8 cellular contexts compared by ENCODE assay signal in the genomic region with DNA sequence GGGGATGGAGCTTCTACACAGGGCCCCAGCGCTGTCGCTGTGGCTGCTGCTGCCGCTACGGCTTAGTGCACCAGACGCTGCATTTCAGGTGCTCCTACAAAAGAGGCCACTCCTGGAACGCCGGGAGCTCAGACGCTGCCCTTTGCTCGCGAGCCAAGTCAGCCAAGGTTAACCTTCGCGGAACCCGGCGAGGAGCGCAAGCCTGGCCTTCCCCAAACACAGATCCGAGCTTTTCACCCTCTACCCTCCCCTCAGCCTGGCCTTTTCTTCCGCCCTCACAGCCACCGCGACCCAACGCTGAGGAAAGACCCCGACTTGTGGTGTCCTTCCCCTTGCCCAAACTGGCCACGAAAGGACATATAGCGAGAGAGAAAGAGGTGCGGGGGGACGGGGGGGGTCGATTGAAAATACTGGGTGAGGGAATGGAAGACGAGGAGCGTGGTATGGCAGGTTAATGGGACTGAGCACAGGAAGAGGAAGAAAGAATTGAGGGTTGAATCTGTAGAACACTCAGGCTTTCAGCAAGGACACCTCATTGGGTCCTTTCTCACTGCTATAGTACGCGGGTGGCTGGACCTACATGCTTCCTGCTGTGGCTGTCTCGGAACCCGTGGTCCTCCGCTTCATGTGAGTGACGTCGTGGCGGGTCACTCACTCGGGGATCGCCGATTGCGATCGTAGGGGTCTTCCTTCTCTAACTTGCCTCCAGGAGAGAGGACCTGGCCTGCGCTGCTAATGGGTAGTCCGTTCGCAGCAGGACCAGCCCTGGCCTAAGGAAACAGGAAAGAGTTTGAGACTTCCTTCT. TPM values are rescaled to one million over a fixed set of nuclear protein-coding genes. Genes with fewer than 3 reads are reported as not detected.
A peak's percentile ranks its signal among the peaks of the same experiment; 100 is the strongest.
DNase-seq lines count a peak whose midpoint lies in the region; ATAC-seq and TF ChIP-seq lines count a peak whose summit lies in the region.

A gene (plus strand): TSS at position 583 of the 805 bp plus-strand sequence. CDS start 8,460 bp downstream, outside the sequence.
A gene (minus strand): TSS at position 242 of the 805 bp plus-strand sequence. CDS start 7,249 bp downstream, outside the sequence.

- DNase-seq in EH (ENCODE audit: low read depth) (peak; percentile 92), GOT3 (lab: John Stamatoyannopoulos, UW) (peak; percentile 48), LHCN-M2 (ENCODE audit: low read depth) (peak; percentile 88), RPMI7951 (ENCODE audit: low read depth) (peak; percentile 83), fibroblast of mammary gland (ENCODE audit: low read depth) (peak; percentile 91)
- peak; percentile 71 to 72 for DNase-seq in activated T-helper 1 cell treated with anti-CD3 and anti-CD28 coated beads, Interleukin-2, amount 50 U/mL, for 16 hours (ENCODE audit: low read depth in 1 of 2, low spot score in 1 of 2)
- peak; percentile 74 to 92 (median 88) for DNase-seq in naive thymus-derived CD4-positive, alpha-beta T cell
- DNase-seq in stimulated activated naive B cell treated with anti-CD40 and anti-IgM and Interleukin-4, amounts not matched to agents 10 μg/mL and 1 μg/mL and 100 μg/mL, for 72 hours, result peak; percentile 86

- intact Hi-C loops in naive thymus-derived CD4-positive, alpha-beta T cell (cut with micrococcal nuclease), result loop anchor here (1.0 to 10.0 kb wide), 9 partner anchors 13 to 1671 kb away; a partner anchor contains a TSS

- H3K4me1 Mint-ChIP-seq in naive thymus-derived CD4-positive, alpha-beta T cell, result peaks cover 23 to 50% (median 43%) of the 10 kb centered on the region in 7 donors
- peaks cover 14 to 21% of the 10 kb centered on the region in 2 donors for H3K4me1 Mint-ChIP-seq in stimulated activated naive B cell treated with anti-CD40 and anti-IgM and Interleukin-4, amounts not matched to agents 10 μg/mL and 1 μg/mL and 100 μg/mL, for 72 hours

- no peak within 1 kb of the TSS for H3K4me3 Mint-ChIP-seq in naive thymus-derived CD4-positive, alpha-beta T cell
- H3K4me3 Mint-ChIP-seq in stimulated activated naive B cell treated with anti-CD40 and anti-IgM and Interleukin-4, amounts not matched to agents 10 μg/mL and 1 μg/mL and 100 μg/mL, for 72 hours, result no peak within 1 kb of the TSS

- H3K27me3 Mint-ChIP-seq in naive thymus-derived CD4-positive, alpha-beta T cell, result no peaks in the 10 kb centered on the region
- H3K27me3 Mint-ChIP-seq in stimulated activated naive B cell treated with anti-CD40 and anti-IgM and Interleukin-4, amounts not matched to agents 10 μg/mL and 1 μg/mL and 100 μg/mL, for 72 hours, result no peaks in the 10 kb centered on the region

- POLR2A ChIA-PET in naive thymus-derived CD4-positive, alpha-beta T cell (lab: Charles Lee), result interaction anchor here (0.6 to 2.0 kb wide), 6 partner anchors 11 to 1404 kb away, joined by 3 to 6 read pairs (median 4); a partner anchor contains a TSS

- peaks cover 22 to 24% of the 10 kb centered on the region in 2 donors for H3K4me1 ChIP-seq in naive thymus-derived CD4-positive, alpha-beta T cell (ENCODE audit: control insufficient read depth in 2 of 2, insufficient read depth in 2 of 2, low read length in 2 of 2)

- H3K9me3 Mint-ChIP-seq in naive thymus-derived CD4-positive, alpha-beta T cell, result no peaks in the 10 kb centered on the region
- no peaks in the 10 kb centered on the region for H3K9me3 Mint-ChIP-seq in stimulated activated naive B cell treated with anti-CD40 and anti-IgM and Interleukin-4, amounts not matched to agents 10 μg/mL and 1 μg/mL and 100 μg/mL, for 72 hours

- H3K36me3 Mint-ChIP-seq in naive thymus-derived CD4-positive, alpha-beta T cell, result peaks cover 0 to 21% (median 17%) of the 10 kb centered on the region in 5 donors
- peaks cover 9 to 18% of the 10 kb centered on the region in 2 donors for H3K36me3 Mint-ChIP-seq in stimulated activated naive B cell treated with anti-CD40 and anti-IgM and Interleukin-4, amounts not matched to agents 10 μg/mL and 1 μg/mL and 100 μg/mL, for 72 hours

- no peak within 1 kb of the TSS for H3K27ac Mint-ChIP-seq in naive thymus-derived CD4-positive, alpha-beta T cell
- H3K27ac Mint-ChIP-seq in stimulated activated naive B cell treated with anti-CD40 and anti-IgM and Interleukin-4, amounts not matched to agents 10 μg/mL and 1 μg/mL and 100 μg/mL, for 72 hours, result peak within 1 kb of the TSS; percentile 83

- no peaks in the 10 kb centered on the region for H3K27me3 ChIP-seq in naive thymus-derived CD4-positive, alpha-beta T cell (ENCODE audit: control insufficient read depth in 2 of 2, insufficient read depth in 2 of 2, low read length in 2 of 2)

- peak within 1 kb of the TSS; percentile 90 for H3K27ac ChIP-seq in naive thymus-derived CD4-positive, alpha-beta T cell (ENCODE audit: low read depth, low read length)

- peak within 1 kb of the TSS; percentile 84 for H3K4me3 ChIP-seq in fibroblast of mammary gland (ENCODE audit: control insufficient read depth, low read depth, low read length)
- peak within 1 kb of the TSS; percentile 95 for H3K4me3 ChIP-seq in naive thymus-derived CD4-positive, alpha-beta T cell (ENCODE audit: low read length)

- ATAC-seq in naive thymus-derived CD4-positive, alpha-beta T cell, result peak; percentile 93
- peak; percentile 93 to 96 for ATAC-seq in stimulated activated naive B cell treated with anti-CD40 and anti-IgM and Interleukin-4, amounts not matched to agents 10 μg/mL and 1 μg/mL and 100 μg/mL, for 72 hours (replicated peaks)

- no peaks in the 10 kb centered on the region for H3K9me3 ChIP-seq in naive thymus-derived CD4-positive, alpha-beta T cell (ENCODE audit: control insufficient read depth in 2 of 3, low read length in 3 of 3)

- H3K36me3 ChIP-seq in naive thymus-derived CD4-positive, alpha-beta T cell (ENCODE audit: control insufficient read depth in 2 of 3, insufficient read depth in 3 of 3, low read length in 3 of 3), result peaks cover 0 to 4% (median 0%) of the 10 kb centered on the region in 3 experiments

- CTCF ChIA-PET in naive thymus-derived CD4-positive, alpha-beta T cell (lab: Charles Lee), result interaction anchor here (1.2 kb wide), 1 partner anchor 843 kb away, joined by 3 read pairs; a partner anchor contains a TSS

- TF ChIP-seq CTCF in fibroblast of mammary gland (conservative IDR thresholded peaks at IDR 0.05; ENCODE audit: control insufficient read depth, insufficient read depth, low read depth, low read length), result no peak

RNA-seq across cellular contexts. Expression of the first gene that starts in this region (rescaled TPM):
- total RNA-seq in LHCN-M2 (2014; rRNA removed), result 31.0 and 32.0 TPM in 2 replicates
- polyA plus RNA-seq in LHCN-M2 (2012), result 33.3 TPM
- total RNA-seq in RPMI7951 (2014; rRNA removed; shearing (Covaris generic)), result 33.3 and 35.4 TPM in 2 replicates
- 10 to 100 TPM; 44.2 to 59.2 (median 56.8) TPM for total RNA-seq in naive thymus-derived CD4-positive, alpha-beta T cell
- polyA plus RNA-seq in naive thymus-derived CD4-positive, alpha-beta T cell, result 10 to 100 TPM; 59.0 to 79.0 TPM

RNA-seq across cellular contexts. Expression of the second gene that starts in this region (rescaled TPM):
- 30.1 and 35.6 TPM in 2 replicates for total RNA-seq in LHCN-M2 (2014; rRNA removed)
- polyA plus RNA-seq in LHCN-M2 (2012), result 15.2 TPM
- 12.5 and 22.2 TPM in 2 replicates for total RNA-seq in RPMI7951 (2014; rRNA removed; shearing (Covaris generic))
- 10 to 100 TPM; 41.3 to 70.7 (median 60.7) TPM for total RNA-seq in naive thymus-derived CD4-positive, alpha-beta T cell
- polyA plus RNA-seq in naive thymus-derived CD4-positive, alpha-beta T cell, result 10 to 100 TPM; 29.5 to 33.0 TPM

Comparison
In these comparisons a context has a peak if more than half of its experiments do, and no peak if none do; other contexts are left out.
1. Peak in every context shown above with its lines: DNase-seq, ATAC-seq, H3K4me3 ChIP-seq and H3K27ac ChIP-seq.